11 cellular contexts compared by ENCODE assay signal in genomic region chr18:9631814-9632496, GRCh38. TPM values are rescaled to one million over a fixed set of nuclear protein-coding genes. Genes with fewer than 3 reads are reported as not detected.
DNase-seq lines count a peak whose midpoint lies in the region; ATAC-seq and TF ChIP-seq lines count a peak whose summit lies in the region.
"Had no signal": no experiment of that assay in that cellular context is flagged by ENCODE, and none has a peak within 500 bp of the region (broad histone marks: within the 10 kb centered on the region; RNA-seq: fewer than 3 reads in every experiment).

No MANE protein-coding gene starts in this region.

- H3K27me3 ChIP-seq in adipocyte (replicated peaks; ENCODE audit: control insufficient read depth, insufficient read depth, low read length) = no peaks in the 10 kb centered on the region
- H3K27me3 ChIP-seq in foreskin keratinocyte = no peaks in the 10 kb centered on the region
- no peaks in the 10 kb centered on the region for H3K27me3 ChIP-seq in thoracic aorta (replicated peaks; ENCODE audit: insufficient read depth)
- H3K27me3 ChIP-seq: ovary had no signal

- H3K4me3 ChIP-seq in HFF-Myc (replicated peaks; ENCODE audit: low read depth, low read length) (no peak overlapping the region), adipocyte (ENCODE audit: low read length) (no peak overlapping the region), thoracic aorta (no peak overlapping the region)
- H3K4me3 ChIP-seq: ovary, transverse colon had no signal

- DNase-seq in HFF-Myc (ENCODE audit: extremely low read depth, low read depth) (peak; percentile 73), adipocyte (ENCODE audit: low read depth) (peak; percentile 71), foreskin keratinocyte (peak; percentile 72 to 86), thoracic aorta (ENCODE audit: low spot score) (no peak), NCI-H1417 treated with DMSO at 0.1 percent for 48 hours (lab: John Stamatoyannopoulos, UW) (no peak)
- DNase-seq: activated CD4-positive, alpha-beta T cell treated with anti-CD3 and anti-CD28 coated beads, Interleukin-2, amount 50 U/mL, for 48 hours; NCI-H446 treated with DMSO at 0.1 percent for 48 hours; ovary; transverse colon had no signal

- peaks cover 22% of the 10 kb centered on the region for H3K4me1 ChIP-seq in adipocyte (ENCODE audit: control insufficient read depth, insufficient read depth, low read length)
- H3K4me1 ChIP-seq in foreskin keratinocyte = peaks cover 10% of the 10 kb centered on the region
- peaks cover 3 to 5% of the 10 kb centered on the region in 2 donors for H3K4me1 ChIP-seq in thoracic aorta (ENCODE audit: control insufficient read depth in 1 of 2, low read depth in 2 of 2)
- H3K4me1 ChIP-seq: transverse colon had no signal

- H3K36me3 ChIP-seq in adipocyte (ENCODE audit: control insufficient read depth, insufficient read depth, low read length, severe bottlenecking) (no peaks in the 10 kb centered on the region), thoracic aorta (no peaks in the 10 kb centered on the region)
- H3K36me3 ChIP-seq: ovary, transverse colon had no signal

- peak overlapping the region; percentile 76 for H3K27ac ChIP-seq in foreskin keratinocyte
- peak overlapping the region in 1 of 2 donors; percentile 14 for H3K27ac ChIP-seq in thoracic aorta
- H3K27ac ChIP-seq: ovary, transverse colon had no signal

- no peak overlapping the region for H3K9ac ChIP-seq in adipocyte (ENCODE audit: low read length)

- no peak for TF ChIP-seq CTCF in HFF-Myc (IDR thresholded peaks at IDR 0.05; ENCODE audit: low read depth, low read length, missing control alignments)
- TF ChIP-seq CTCF in foreskin keratinocyte (conservative IDR thresholded peaks at IDR 0.05) = no peak
- TF ChIP-seq CTCF in thoracic aorta (IDR thresholded peaks at IDR 0.05) = no peak

- ATAC-seq in foreskin keratinocyte (peak; percentile 90), thoracic aorta (ENCODE audit: insufficient number of reproducible peaks, low FRiP score, low read depth) (peak; percentile 58), GM19467 (IDR thresholded peaks at IDR 0.05; ENCODE audit: unreplicated experiment) (no peak), HG02970 (IDR thresholded peaks at IDR 0.05; ENCODE audit: low FRiP score, unreplicated experiment) (no peak)

- H3K9me3 ChIP-seq in adipocyte (ENCODE audit: control insufficient read depth, low read length) (no peaks in the 10 kb centered on the region), thoracic aorta (no peaks in the 10 kb centered on the region)
- H3K9me3 ChIP-seq: ovary had no signal

RNA-seq across cellular contexts. Expression of gene PPP4R1, which starts 17.6 kb away (rescaled TPM):
- total RNA-seq in foreskin keratinocyte (142 and 147 TPM in 2 replicates), thoracic aorta (100 to 1,000 TPM in 1 of 2 donors, 10 to 100 TPM in 1; 89.3 to 121 TPM)
- polyA plus RNA-seq in foreskin keratinocyte = 53.3 and 58.5 TPM in 2 replicates

Comparison
In these comparisons a context has a peak if more than half of its experiments do, and no peak if none do; other contexts are left out.
1. DNase-seq: peak in HFF-Myc (single experiment), adipocyte (single experiment) and foreskin keratinocyte (2 of 2); none in thoracic aorta (single experiment) and NCI-H1417 treated with DMSO at 0.1 percent for 48 hours (single experiment).
2. ATAC-seq: peak in foreskin keratinocyte (single experiment) and thoracic aorta (single experiment); none in GM19467 (single experiment) and HG02970 (single experiment).